8 cellular contexts compared by ENCODE assay signal in the genomic region with DNA sequence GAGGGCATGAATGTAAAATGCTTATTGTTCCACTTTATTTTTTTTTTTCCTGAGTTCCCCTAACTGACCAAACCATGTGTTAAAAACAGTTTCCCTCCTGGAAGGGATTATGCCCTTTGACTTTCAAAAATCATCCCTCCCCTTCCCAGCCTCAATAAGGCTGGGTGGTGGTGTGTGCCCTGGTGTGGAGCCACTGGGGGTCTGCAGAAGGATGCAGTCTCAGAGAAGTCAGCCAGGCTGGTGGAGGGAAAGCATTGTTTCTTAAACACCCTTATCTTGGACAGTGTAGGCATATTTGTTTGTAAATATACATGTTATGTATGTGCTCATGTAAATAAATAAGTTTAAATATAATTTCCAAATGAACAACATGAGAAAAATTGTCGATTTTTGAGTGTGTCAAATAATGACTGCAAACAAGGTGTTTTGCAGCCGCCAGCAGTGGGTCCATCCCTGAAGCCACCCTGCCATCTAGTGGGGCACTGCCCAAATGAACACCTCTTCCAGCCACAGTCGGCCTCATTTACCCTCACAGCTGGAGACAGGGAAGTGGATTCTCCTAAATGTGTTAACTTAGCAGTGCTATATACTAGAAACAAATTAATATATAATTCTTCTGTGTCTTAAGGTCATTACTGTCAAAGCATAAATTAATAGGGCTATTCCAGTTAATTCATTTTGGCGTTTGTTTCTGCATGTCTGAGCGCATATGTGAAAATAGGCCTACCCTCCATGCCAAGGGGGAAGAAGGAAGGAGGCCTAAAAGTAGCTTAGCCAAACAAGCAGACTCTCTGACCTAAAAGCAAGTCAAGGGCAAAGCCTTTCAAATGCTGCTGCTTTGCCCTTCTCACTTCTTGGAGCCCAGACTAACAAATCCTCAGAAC.
DNase-seq lines count a peak whose midpoint lies in the region; ATAC-seq, FAIRE-seq and TF ChIP-seq lines count a peak whose summit lies in the region.

No MANE protein-coding gene starts in this region.

- POLR2A ChIA-PET in AG04449 (lab: Yijun Ruan, JAX): no interaction called here

- peak; percentile 23 for FAIRE-seq in keratinocyte (lab: Jason Lieb, UNC)

- intact Hi-C loops in upper lobe of right lung (cut with DNase I): no loop called here

- H3K4me1 ChIP-seq in keratinocyte (ENCODE audit: control insufficient read depth, extremely low read depth, insufficient read depth, low read length) (no peaks in the 10 kb centered on the region), upper lobe of right lung (no peaks in the 10 kb centered on the region)
- H3K4me1 ChIP-seq in effector memory CD4-positive, alpha-beta T cell (ENCODE audit: control insufficient read depth, insufficient read depth, low read length, poor library complexity, severe bottlenecking): no peaks in the 10 kb centered on the region

- no peak overlapping the region for H2AFZ ChIP-seq in keratinocyte (ENCODE audit: control insufficient read depth, low read length)

- no peak overlapping the region for H3K4me2 ChIP-seq in keratinocyte (ENCODE audit: control insufficient read depth, extremely low read depth, insufficient read depth, low read depth, low read length)

- no peak overlapping the region for H3K27ac ChIP-seq in keratinocyte (ENCODE audit: control insufficient read depth, insufficient read depth, low read length)
- no peak overlapping the region for H3K27ac ChIP-seq in upper lobe of right lung
- H3K27ac ChIP-seq in effector memory CD4-positive, alpha-beta T cell (ENCODE audit: insufficient read depth, low read length, poor library complexity, severe bottlenecking): no peak overlapping the region

- no peaks in the 10 kb centered on the region for H3K9me1 ChIP-seq in keratinocyte (ENCODE audit: control insufficient read depth, extremely low read depth, insufficient read depth, low read length)

- in situ Hi-C loops in GM13977 (cut with MboI; ENCODE audit: low pct_unique_long_range_greater_than_20kb, low sequenced_read_pairs, unreplicated experiment) (no loop called here), astrocyte of the cerebellum (cut with HindIII; ENCODE audit: low sequenced_read_pairs) (no loop called here)

- ATAC-seq in upper lobe of right lung: no peak

- no peak for DNase-seq in AG04449 (ENCODE audit: low read depth, low spot score)
- DNase-seq in GM13977 (ENCODE audit: low spot score): peak; percentile 28
- peak; percentile 11 for DNase-seq in HK-2 (ENCODE audit: unreplicated experiment)
- peak; percentile 69 for DNase-seq in NCI-H510A treated with DMSO at 0.1 percent for 48 hours (lab: John Stamatoyannopoulos, UW)
- DNase-seq in astrocyte of the cerebellum (ENCODE audit: low read depth): peak; percentile 12
- no peak for DNase-seq in keratinocyte (ENCODE audit: low read depth, low spot score)
- DNase-seq in upper lobe of right lung: no peak
- DNase-seq in effector memory CD4-positive, alpha-beta T cell: no peak

- H3K9me3 ChIP-seq in keratinocyte (ENCODE audit: control insufficient read depth, low read depth, low read length) (no peaks in the 10 kb centered on the region), upper lobe of right lung (no peaks in the 10 kb centered on the region)
- no peaks in the 10 kb centered on the region for H3K9me3 ChIP-seq in effector memory CD4-positive, alpha-beta T cell (ENCODE audit: control insufficient read depth, low read length)

- CTCF ChIA-PET in AG04449 (lab: Yijun Ruan, JAX): interaction anchor here (0.6 to 1.6 kb wide), 6 partner anchors 9 to 1590 kb away, joined by 3 to 4 read pairs (median 3); no protein-coding TSS in a partner anchor

- no peak overlapping the region for H3K9ac ChIP-seq in keratinocyte (ENCODE audit: control insufficient read depth, extremely low read depth, insufficient read depth, low read length)

- H4K20me1 ChIP-seq in keratinocyte (ENCODE audit: control insufficient read depth, extremely low read depth, insufficient read depth, low read length): no peaks in the 10 kb centered on the region

- peak; percentile 71 for TF ChIP-seq CTCF in AG04449 (IDR thresholded peaks at IDR 0.05; ENCODE audit: insufficient read depth, low read length, missing control alignments)
- TF ChIP-seq CTCF in GM13977 (IDR thresholded peaks at IDR 0.05; ENCODE audit: extremely low read depth, insufficient read depth, missing control alignments): peak; percentile 55
- peak; percentile 74 for TF ChIP-seq CTCF in astrocyte of the cerebellum (IDR thresholded peaks at IDR 0.05; ENCODE audit: low read depth, low read length, missing control alignments)
- TF ChIP-seq CTCF in keratinocyte (optimal IDR thresholded peaks at IDR 0.05 in 1 of 3, IDR thresholded peaks at IDR 0.05 in 1 of 3, conservative IDR thresholded peaks at IDR 0.05 in 1 of 3; ENCODE audit: extremely low read depth in 1 of 3, insufficient read depth in 2 of 3, low read length in 3 of 3): peak; percentile 73 to 97 (median 75)
- TF ChIP-seq CTCF in upper lobe of right lung (IDR thresholded peaks at IDR 0.05): peak; percentile 47

- dilution Hi-C loops in keratinocyte (cut with MboI; ENCODE audit: extremely low pct_ligation_motif_present, low sequenced_read_pairs): no loop called here

- H3K4me3 ChIP-seq in AG04449 (ENCODE audit: low read depth, low read length): no peak overlapping the region
- no peak overlapping the region for H3K4me3 ChIP-seq in astrocyte of the cerebellum (ENCODE audit: low read depth, low read length)
- no peak overlapping the region for H3K4me3 ChIP-seq in keratinocyte (ENCODE audit: control insufficient read depth in 2 of 3, extremely low read depth in 1 of 3, insufficient read depth in 2 of 3, low read depth in 1 of 3, low read length in 3 of 3)
- H3K4me3 ChIP-seq in upper lobe of right lung: no peak overlapping the region
- H3K4me3 ChIP-seq in effector memory CD4-positive, alpha-beta T cell (ENCODE audit: insufficient read depth, low read depth, low read length, poor library complexity, severe bottlenecking): no peak overlapping the region

- H3K79me2 ChIP-seq in keratinocyte (ENCODE audit: control insufficient read depth, insufficient read depth, low read length): no peaks in the 10 kb centered on the region

- H3K27me3 ChIP-seq in keratinocyte (ENCODE audit: control insufficient read depth, extremely low read depth, insufficient read depth, low read length) (no peaks in the 10 kb centered on the region), upper lobe of right lung (no peaks in the 10 kb centered on the region)
- H3K27me3 ChIP-seq in effector memory CD4-positive, alpha-beta T cell (replicated peaks; ENCODE audit: control insufficient read depth, insufficient read depth, low read length, poor library complexity, severe bottlenecking): no peaks in the 10 kb centered on the region

- H3K36me3 ChIP-seq in keratinocyte (ENCODE audit: control insufficient read depth in 2 of 2, extremely low read depth in 1 of 2, insufficient read depth in 2 of 2, low read length in 2 of 2) (no peaks in the 10 kb centered on the region), upper lobe of right lung (no peaks in the 10 kb centered on the region)
- H3K36me3 ChIP-seq in effector memory CD4-positive, alpha-beta T cell (ENCODE audit: control insufficient read depth, insufficient read depth, low read length): no peaks in the 10 kb centered on the region

Comparison
In these comparisons a context has a peak if more than half of its experiments do, and no peak if none do; other contexts are left out.
1. DNase-seq: peak in GM13977 (single experiment), HK-2 (single experiment), NCI-H510A treated with DMSO at 0.1 percent for 48 hours (single experiment) and astrocyte of the cerebellum (single experiment); none in AG04449 (single experiment), keratinocyte (single experiment), upper lobe of right lung (single experiment) and effector memory CD4-positive, alpha-beta T cell (0 of 3).
2. Peak in every context shown above with its lines, with median percentiles within 50 percentile points of each other: CTCF ChIP-seq.